In the genomic region with DNA sequence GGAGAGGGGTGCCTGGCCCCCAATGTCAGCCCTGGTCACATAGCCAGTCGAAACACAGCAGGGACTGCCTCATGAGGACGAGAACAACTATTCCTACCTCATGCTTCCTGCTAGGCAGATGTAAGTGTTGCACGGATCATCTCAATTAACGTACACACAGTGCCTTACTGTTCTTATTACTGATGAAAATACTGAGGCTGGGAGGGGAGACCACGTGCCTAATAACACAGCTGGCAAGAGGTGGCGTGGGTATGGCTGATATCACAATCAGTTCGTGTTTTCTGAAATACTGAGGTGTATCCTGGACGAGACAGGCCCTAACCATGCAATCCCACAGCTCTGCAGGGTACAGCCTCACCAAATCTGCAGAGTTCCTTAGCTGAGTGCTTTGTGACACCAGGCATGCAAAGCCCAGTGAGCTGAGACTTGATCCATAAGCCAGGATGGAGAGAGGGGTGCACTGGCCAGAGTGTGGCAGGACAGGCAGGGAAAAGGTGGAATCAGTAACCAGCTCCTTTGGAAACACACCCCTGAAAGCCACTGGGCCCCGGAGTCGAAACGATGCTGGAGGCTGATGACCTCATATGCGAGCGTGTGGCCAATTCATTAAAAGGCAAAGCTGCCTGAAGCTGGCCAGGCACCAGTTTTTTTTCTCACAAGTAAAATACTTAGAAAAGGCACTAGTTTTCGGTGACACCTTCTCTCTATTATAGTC, we compare ENCODE assay signal across 1 cellular context.
TF ChIP-seq lines count a peak whose summit lies in the region.

No MANE protein-coding gene starts in this region.

TF ChIP-seq in H1, 55 proteins besides CTCF, POLR2A, EP300 and RAD21 (continued from another document):
- TF ChIP-seq SP4 (IDR thresholded peaks at IDR 0.05; ENCODE audit: low read length) = no peak
- TF ChIP-seq SP2 (IDR thresholded peaks at IDR 0.05; ENCODE audit: low read length) = no peak
- no peak for TF ChIP-seq FOSL1 (IDR thresholded peaks at IDR 0.05; ENCODE audit: insufficient read depth, low read depth, low read length)
- TF ChIP-seq CTBP2 (IDR thresholded peaks at IDR 0.05; ENCODE audit: borderline replicate concordance, insufficient read depth, insufficient read length, low read length) = no peak
- TF ChIP-seq POU5F1 (IDR thresholded peaks at IDR 0.05; ENCODE audit: low read depth, low read length) = no peak
- no peak for TF ChIP-seq GTF2F1 (IDR thresholded peaks at IDR 0.05; ENCODE audit: borderline replicate concordance, low read depth, low read length)
- no peak for TF ChIP-seq CBX8 (IDR thresholded peaks at IDR 0.05; ENCODE audit: borderline replicate concordance, low read depth, low read length)
- no peak for TF ChIP-seq HDAC2 (IDR thresholded peaks at IDR 0.05; ENCODE audit: borderline replicate concordance in 1 of 2, low read depth in 2 of 2, low read length in 2 of 2)
- TF ChIP-seq KDM1A (IDR thresholded peaks at IDR 0.05; ENCODE audit: borderline replicate concordance, low read length) = no peak
- TF ChIP-seq KDM5A (IDR thresholded peaks at IDR 0.05; ENCODE audit: low read length) = no peak
- TF ChIP-seq GABPA (IDR thresholded peaks at IDR 0.05; ENCODE audit: borderline replicate concordance, insufficient read depth, low read length) = no peak
- TF ChIP-seq POLR2AphosphoS5 (IDR thresholded peaks at IDR 0.05; ENCODE audit: low read depth, low read length) = no peak
- no peak for TF ChIP-seq RXRA (IDR thresholded peaks at IDR 0.05; ENCODE audit: insufficient read depth, low read depth, low read length)
- no peak for TF ChIP-seq SIN3A (conservative IDR thresholded peaks at IDR 0.05 in 1 of 2, IDR thresholded peaks at IDR 0.05 in 1 of 2; ENCODE audit: low read depth in 1 of 2, low read length in 2 of 2)
- no peak for TF ChIP-seq KDM4A (IDR thresholded peaks at IDR 0.05; ENCODE audit: low read depth, low read length, severe bottlenecking)
- TF ChIP-seq CEBPB (IDR thresholded peaks at IDR 0.05; ENCODE audit: low read depth, low read length) = no peak
- no peak for TF ChIP-seq TCF12 (IDR thresholded peaks at IDR 0.05; ENCODE audit: low read depth, low read length)
